ENCODE assay signal across 1 cellular context in the genomic region with DNA sequence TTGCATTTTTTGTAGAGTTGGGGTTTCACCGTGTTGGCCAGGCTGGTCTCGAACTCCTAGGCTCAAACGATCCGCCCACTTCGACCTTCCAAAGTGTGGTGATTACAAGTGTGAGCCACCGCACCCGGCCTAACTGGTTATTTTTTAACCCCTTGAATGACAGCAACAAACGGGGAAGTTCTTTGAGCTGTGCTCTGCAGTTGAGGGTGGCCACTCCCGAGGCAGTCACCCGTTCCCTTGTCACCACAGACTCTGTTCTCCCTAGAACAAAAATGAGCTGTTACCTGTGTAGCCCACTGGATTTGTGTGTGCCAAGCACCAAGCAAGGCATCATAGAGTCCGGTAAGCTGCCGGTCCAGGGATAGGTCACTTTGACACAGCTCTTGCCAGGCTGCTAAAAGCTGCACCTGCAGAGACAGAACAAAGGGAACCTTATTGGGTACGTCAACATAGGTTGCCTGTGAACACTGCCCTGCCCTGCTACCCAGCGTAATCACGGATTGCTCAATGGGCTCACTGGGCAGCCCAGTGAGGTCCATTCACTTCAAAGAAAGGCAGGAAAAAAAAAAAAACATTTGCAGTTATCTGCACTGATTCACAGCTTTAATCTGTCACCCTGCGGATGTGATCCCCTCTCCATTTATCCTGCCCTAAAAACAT.
TF ChIP-seq lines count a peak whose summit lies in the region.

No MANE protein-coding gene starts in this region.

TF ChIP-seq in HepG2, 621 proteins besides CTCF, POLR2A, EP300 and RAD21 (continued from another document):
- TF ChIP-seq, protein P1, sequence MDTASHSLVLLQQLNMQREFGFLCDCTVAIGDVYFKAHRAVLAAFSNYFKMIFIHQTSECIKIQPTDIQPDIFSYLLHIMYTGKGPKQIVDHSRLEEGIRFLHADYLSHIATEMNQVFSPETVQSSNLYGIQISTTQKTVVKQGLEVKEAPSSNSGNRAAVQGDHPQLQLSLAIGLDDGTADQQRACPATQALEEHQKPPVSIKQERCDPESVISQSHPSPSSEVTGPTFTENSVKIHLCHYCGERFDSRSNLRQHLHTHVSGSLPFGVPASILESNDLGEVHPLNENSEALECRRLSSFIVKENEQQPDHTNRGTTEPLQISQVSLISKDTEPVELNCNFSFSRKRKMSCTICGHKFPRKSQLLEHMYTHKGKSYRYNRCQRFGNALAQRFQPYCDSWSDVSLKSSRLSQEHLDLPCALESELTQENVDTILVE (CRISPR knock-in tag; IDR thresholded peaks at IDR 0.05): no peak
- TF ChIP-seq FOXA1 (IDR thresholded peaks at IDR 0.05): no peak
- TF ChIP-seq FOXA1 (CRISPR knock-in tag; IDR thresholded peaks at IDR 0.05): 0 out of 2 replicates have a peak, but pooled peaks have one; percentile 22
- TF ChIP-seq, protein P2, sequence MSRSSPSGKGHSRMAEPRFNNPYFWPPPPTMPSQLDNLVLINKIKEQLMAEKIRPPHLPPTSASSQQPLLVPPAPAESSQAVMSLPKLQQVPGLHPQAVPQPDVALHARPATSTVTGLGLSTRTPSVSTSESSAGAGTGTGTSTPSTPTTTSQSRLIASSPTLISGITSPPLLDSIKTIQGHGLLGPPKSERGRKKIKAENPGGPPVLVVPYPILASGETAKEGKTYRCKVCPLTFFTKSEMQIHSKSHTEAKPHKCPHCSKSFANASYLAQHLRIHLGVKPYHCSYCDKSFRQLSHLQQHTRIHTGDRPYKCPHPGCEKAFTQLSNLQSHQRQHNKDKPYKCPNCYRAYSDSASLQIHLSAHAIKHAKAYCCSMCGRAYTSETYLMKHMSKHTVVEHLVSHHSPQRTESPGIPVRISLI (CRISPR knock-in tag; IDR thresholded peaks at IDR 0.05; ENCODE audit: borderline replicate concordance): peak; percentile 41; the same call in 1 of the 2 replicates
- no peak for TF ChIP-seq SRY (CRISPR knock-in tag; IDR thresholded peaks at IDR 0.05)
- TF ChIP-seq GZF1 (CRISPR knock-in tag; IDR thresholded peaks at IDR 0.05): no peak
- TF ChIP-seq CEBPB (IDR thresholded peaks at IDR 0.05; ENCODE audit: borderline replicate concordance, low read depth, low read length): peak; percentile 74
- no peak for TF ChIP-seq EED (CRISPR knock-in tag; IDR thresholded peaks at IDR 0.05)
- TF ChIP-seq ARNT2 (CRISPR knock-in tag; IDR thresholded peaks at IDR 0.05; ENCODE audit: low read depth): no peak
- 0 out of 2 replicates have a peak, but pooled peaks have one; percentile 14 for TF ChIP-seq SP4 (CRISPR knock-in tag; IDR thresholded peaks at IDR 0.05)
- TF ChIP-seq TCF7 (IDR thresholded peaks at IDR 0.05; ENCODE audit: low read depth): peak; percentile 18; the same call in 1 of the 2 replicates
- TF ChIP-seq, protein P3, sequence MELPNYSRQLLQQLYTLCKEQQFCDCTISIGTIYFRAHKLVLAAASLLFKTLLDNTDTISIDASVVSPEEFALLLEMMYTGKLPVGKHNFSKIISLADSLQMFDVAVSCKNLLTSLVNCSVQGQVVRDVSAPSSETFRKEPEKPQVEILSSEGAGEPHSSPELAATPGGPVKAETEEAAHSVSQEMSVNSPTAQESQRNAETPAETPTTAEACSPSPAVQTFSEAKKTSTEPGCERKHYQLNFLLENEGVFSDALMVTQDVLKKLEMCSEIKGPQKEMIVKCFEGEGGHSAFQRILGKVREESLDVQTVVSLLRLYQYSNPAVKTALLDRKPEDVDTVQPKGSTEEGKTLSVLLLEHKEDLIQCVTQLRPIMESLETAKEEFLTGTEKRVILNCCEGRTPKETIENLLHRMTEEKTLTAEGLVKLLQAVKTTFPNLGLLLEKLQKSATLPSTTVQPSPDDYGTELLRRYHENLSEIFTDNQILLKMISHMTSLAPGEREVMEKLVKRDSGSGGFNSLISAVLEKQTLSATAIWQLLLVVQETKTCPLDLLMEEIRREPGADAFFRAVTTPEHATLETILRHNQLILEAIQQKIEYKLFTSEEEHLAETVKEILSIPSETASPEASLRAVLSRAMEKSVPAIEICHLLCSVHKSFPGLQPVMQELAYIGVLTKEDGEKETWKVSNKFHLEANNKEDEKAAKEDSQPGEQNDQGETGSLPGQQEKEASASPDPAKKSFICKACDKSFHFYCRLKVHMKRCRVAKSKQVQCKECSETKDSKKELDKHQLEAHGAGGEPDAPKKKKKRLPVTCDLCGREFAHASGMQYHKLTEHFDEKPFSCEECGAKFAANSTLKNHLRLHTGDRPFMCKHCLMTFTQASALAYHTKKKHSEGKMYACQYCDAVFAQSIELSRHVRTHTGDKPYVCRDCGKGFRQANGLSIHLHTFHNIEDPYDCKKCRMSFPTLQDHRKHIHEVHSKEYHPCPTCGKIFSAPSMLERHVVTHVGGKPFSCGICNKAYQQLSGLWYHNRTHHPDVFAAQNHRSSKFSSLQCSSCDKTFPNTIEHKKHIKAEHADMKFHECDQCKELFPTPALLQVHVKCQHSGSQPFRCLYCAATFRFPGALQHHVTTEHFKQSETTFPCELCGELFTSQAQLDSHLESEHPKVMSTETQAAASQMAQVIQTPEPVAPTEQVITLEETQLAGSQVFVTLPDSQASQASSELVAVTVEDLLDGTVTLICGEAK (IDR thresholded peaks at IDR 0.05): no peak
- TF ChIP-seq, protein P3 (CRISPR knock-in tag; IDR thresholded peaks at IDR 0.05): 0 out of 2 replicates have a peak, but pooled peaks have one; percentile 20
